In genomic region chr5:139517683-139518564, GRCh38 we compare ENCODE assay signal across 8 cellular contexts. TPM values are rescaled to one million over a fixed set of nuclear protein-coding genes. Genes with fewer than 3 reads are reported as not detected.
DNase-seq lines count a peak whose midpoint lies in the region; ATAC-seq and TF ChIP-seq lines count a peak whose summit lies in the region.

No MANE protein-coding gene starts in this region.

- H4K20me1 ChIP-seq in PC-3 (ENCODE audit: low read length) (no peaks in the 10 kb centered on the region), fibroblast of lung (ENCODE audit: control insufficient read depth, extremely low read depth, insufficient read depth, low read length) (no peaks in the 10 kb centered on the region)

- H3K36me3 Mint-ChIP-seq in activated T-cell treated with anti-CD3 and anti-CD28 coated beads, Interleukin-2, amount 50 U/mL, for 72 hours (ENCODE audit: insufficient read depth in 2 of 2): no peaks in the 10 kb centered on the region
- H3K36me3 Mint-ChIP-seq in naive thymus-derived CD8-positive, alpha-beta T cell: no peaks in the 10 kb centered on the region

- BruUV-seq in PC-3 (replicated peaks; lab: Mats Ljungman, UMichigan): TSS peak; percentile 96

- no peaks in the 10 kb centered on the region for H3K27me3 Mint-ChIP-seq in activated T-cell treated with anti-CD3 and anti-CD28 coated beads, Interleukin-2, amount 50 U/mL, for 72 hours (ENCODE audit: low read depth)
- peaks cover 0 to 1% (median 0%) of the 10 kb centered on the region in 5 donors for H3K27me3 Mint-ChIP-seq in naive thymus-derived CD8-positive, alpha-beta T cell

- H3K27ac ChIP-seq in PC-3 (ENCODE audit: low read length): no peak overlapping the region
- peak overlapping the region; percentile 63 for H3K27ac ChIP-seq in fibroblast of lung (ENCODE audit: insufficient read depth, low read length)

- ATAC-seq in GM21381 (IDR thresholded peaks at IDR 0.05; ENCODE audit: unreplicated experiment) (peak; percentile 84), PC-3 (peak; percentile 84)
- ATAC-seq in activated T-cell treated with anti-CD3 and anti-CD28 coated beads, Interleukin-2, amount 50 U/mL, for 72 hours (replicated peaks in 1 of 2): peak; percentile 90 to 92
- peak; percentile 94 for ATAC-seq in naive thymus-derived CD8-positive, alpha-beta T cell

- H3K4me2 ChIP-seq in PC-3 (ENCODE audit: low read length) (peak overlapping the region; percentile 100), fibroblast of lung (ENCODE audit: extremely low read depth, insufficient read depth, low read length) (peak overlapping the region; percentile 91)

- TF ChIP-seq CTCF in PC-3 (conservative IDR thresholded peaks at IDR 0.05; ENCODE audit: low read depth, low read length): peak; percentile 92
- TF ChIP-seq CTCF in fibroblast of lung (conservative IDR thresholded peaks at IDR 0.05 in 1 of 2, IDR thresholded peaks at IDR 0.05 in 1 of 2; ENCODE audit: low read depth in 1 of 2, low read length in 2 of 2): peak; percentile 70 to 80

- peak overlapping the region; percentile 85 for H3K9ac ChIP-seq in PC-3 (ENCODE audit: low read length)
- H3K9ac ChIP-seq in fibroblast of lung (ENCODE audit: insufficient read depth, low read length): peak overlapping the region; percentile 73

- H3K36me3 ChIP-seq in PC-3 (ENCODE audit: low read depth, low read length) (no peaks in the 10 kb centered on the region), fibroblast of lung (ENCODE audit: control insufficient read depth, insufficient read depth, low read length) (no peaks in the 10 kb centered on the region)

- POLR2A ChIA-PET in PC-3 (lab: Charles Lee; ENCODE audit: unreplicated experiment): no interaction called here
- POLR2A ChIA-PET in naive thymus-derived CD8-positive, alpha-beta T cell (lab: Charles Lee): interaction anchor here (0.6 to 1.9 kb wide), 8 partner anchors 36 to 157 kb away, joined by 3 to 8 read pairs (median 4); partner anchors contain the start of genes STING1 and UBE2D2

- H3K9me3 ChIP-seq in PC-3 (ENCODE audit: low read length) (no peaks in the 10 kb centered on the region), fibroblast of lung (ENCODE audit: control insufficient read depth, insufficient read depth, low read depth, low read length) (no peaks in the 10 kb centered on the region)

- CTCF ChIA-PET in PC-3 (lab: Charles Lee): no interaction called here

- H2AFZ ChIP-seq in PC-3 (ENCODE audit: low read length) (peak overlapping the region; percentile 100), fibroblast of lung (ENCODE audit: low read length) (peak overlapping the region; percentile 100)

- H3K79me2 ChIP-seq in PC-3 (ENCODE audit: low read length) (no peaks in the 10 kb centered on the region), fibroblast of lung (ENCODE audit: control insufficient read depth, insufficient read depth, low read length) (no peaks in the 10 kb centered on the region)

- intact Hi-C loops in PC-3 (cut with micrococcal nuclease): loop anchor here (2.0 kb wide), 1 partner anchor 173 kb away; no protein-coding TSS in a partner anchor

- H3K27me3 ChIP-seq in PC-3 (ENCODE audit: low read length): no peaks in the 10 kb centered on the region
- no peaks in the 10 kb centered on the region for H3K27me3 ChIP-seq in fibroblast of lung (ENCODE audit: control insufficient read depth, insufficient read depth, low read length)

- peak overlapping the region; percentile 69 for H3K27ac Mint-ChIP-seq in activated T-cell treated with anti-CD3 and anti-CD28 coated beads, Interleukin-2, amount 50 U/mL, for 72 hours
- H3K27ac Mint-ChIP-seq in naive thymus-derived CD8-positive, alpha-beta T cell: peak overlapping the region; percentile 85 to 98 (median 95)

- H3F3A ChIP-seq in PC-3 (ENCODE audit: low read length, unreplicated experiment): no peaks in the 10 kb centered on the region

- H3K4me3 Mint-ChIP-seq in activated T-cell treated with anti-CD3 and anti-CD28 coated beads, Interleukin-2, amount 50 U/mL, for 72 hours: peak overlapping the region; percentile 87 to 90
- H3K4me3 Mint-ChIP-seq in naive thymus-derived CD8-positive, alpha-beta T cell: peak overlapping the region; percentile 85 to 96 (median 89)

- H3K4me1 ChIP-seq in PC-3 (ENCODE audit: insufficient read depth, low read length): peaks cover 11% of the 10 kb centered on the region
- H3K4me1 ChIP-seq in fibroblast of lung (ENCODE audit: control insufficient read depth, extremely low read depth, insufficient read depth, low read length): peaks cover 3% of the 10 kb centered on the region

- H3K4me1 Mint-ChIP-seq in activated T-cell treated with anti-CD3 and anti-CD28 coated beads, Interleukin-2, amount 50 U/mL, for 72 hours (ENCODE audit: low read depth): peaks cover 42% of the 10 kb centered on the region
- H3K4me1 Mint-ChIP-seq in naive thymus-derived CD8-positive, alpha-beta T cell: peaks cover 12 to 32% (median 23%) of the 10 kb centered on the region in 4 donors

- DNase-seq in DMS114 treated with DMSO at 0.1 percent for 48 hours (lab: John Stamatoyannopoulos, UW; ENCODE audit: unreplicated experiment): peak; percentile 78
- peak in 74 of 76 experiments; percentile 18 to 93 (median 82) for DNase-seq in HUDEP-2 (lab: John Stamatoyannopoulos, UW; ENCODE audit: unreplicated experiment in 76 of 76)
- peak; percentile 94 for DNase-seq in PC-3
- DNase-seq in activated T-cell treated with anti-CD3 and anti-CD28 coated beads, Interleukin-2, amount 50 U/mL, for 72 hours: peak; percentile 89 to 97
- peak; percentile 76 to 81 for DNase-seq in fibroblast of lung (ENCODE audit: low read depth in 2 of 2)
- peak; percentile 73 to 93 (median 89) for DNase-seq in naive thymus-derived CD8-positive, alpha-beta T cell
- DNase-seq in stimulated activated naive CD4-positive, alpha-beta T cell (lab: John Stamatoyannopoulos, UW): peak; percentile 73 to 92 (median 81)

- no peaks in the 10 kb centered on the region for H3K9me2 ChIP-seq in PC-3 (replicated peaks; ENCODE audit: low read length)

- H3K9me3 Mint-ChIP-seq in activated T-cell treated with anti-CD3 and anti-CD28 coated beads, Interleukin-2, amount 50 U/mL, for 72 hours: no peaks in the 10 kb centered on the region
- H3K9me3 Mint-ChIP-seq in naive thymus-derived CD8-positive, alpha-beta T cell: no peaks in the 10 kb centered on the region

- H3K4me3 ChIP-seq in PC-3 (ENCODE audit: low read length): peak overlapping the region; percentile 77
- peak overlapping the region; percentile 46 to 64 (median 60) for H3K4me3 ChIP-seq in fibroblast of lung (replicated peaks in 1 of 4; ENCODE audit: control extremely low read depth in 1 of 4, insufficient read depth in 1 of 4, low read depth in 3 of 4, low read length in 4 of 4)

RNA-seq across cellular contexts. Expression of gene STING1, which starts 35.4 kb away (rescaled TPM):
- total RNA-seq in PC-3 (2014; rRNA removed) (6.5 and 12.6 TPM in 2 replicates), fibroblast of lung (35.7 and 70.2 TPM in 2 replicates)
- total RNA-seq in activated T-cell treated with anti-CD3 and anti-CD28 coated beads, Interleukin-2, amount 50 U/mL, for 72 hours: 100 to 1,000 TPM in 1 of 2 donors, 10 to 100 TPM in 1; 98.6 to 230 TPM
- 70.9 and 78.4 TPM in 2 replicates for polyA plus RNA-seq in fibroblast of lung
- 83.7 and 94.0 TPM in 2 replicates for polyA plus RNA-seq in fibroblast of lung (2012)
- 126 and 151 TPM in 2 replicates for polyA minus RNA-seq in fibroblast of lung (ENCODE audit: low replicate concordance)
- 10 to 100 TPM; 65.3 to 68.1 TPM for total RNA-seq in naive thymus-derived CD8-positive, alpha-beta T cell
- polyA plus RNA-seq in naive thymus-derived CD8-positive, alpha-beta T cell: 10 to 100 TPM; 40.6 to 87.3 (median 45.1) TPM

RNA-seq across cellular contexts. Expression of gene UBE2D2, which starts 43.2 kb away (rescaled TPM):
- 98.7 and 104 TPM in 2 replicates for total RNA-seq in PC-3 (2014; rRNA removed)
- 100 to 1,000 TPM; 315 to 342 TPM for total RNA-seq in activated T-cell treated with anti-CD3 and anti-CD28 coated beads, Interleukin-2, amount 50 U/mL, for 72 hours
- total RNA-seq in fibroblast of lung: 49.1 and 62.9 TPM in 2 replicates
- 52.9 and 56.5 TPM in 2 replicates for polyA plus RNA-seq in fibroblast of lung
- polyA plus RNA-seq in fibroblast of lung (2012): 149 and 167 TPM in 2 replicates
- 7.2 and 10.6 TPM in 2 replicates for polyA minus RNA-seq in fibroblast of lung (ENCODE audit: low replicate concordance)
- total RNA-seq in naive thymus-derived CD8-positive, alpha-beta T cell: 100 to 1,000 TPM; 223 to 236 TPM
- polyA plus RNA-seq in naive thymus-derived CD8-positive, alpha-beta T cell: 100 to 1,000 TPM; 356 to 403 (median 359) TPM

RNA-seq across cellular contexts. Expression of gene SMIM33, which starts 47.1 kb away (rescaled TPM):
- total RNA-seq in PC-3 (2014; rRNA removed): not detected in 2 replicates
- total RNA-seq in activated T-cell treated with anti-CD3 and anti-CD28 coated beads, Interleukin-2, amount 50 U/mL, for 72 hours: under 1 TPM; 0.22 to 0.35 TPM
- not detected in 2 replicates for total RNA-seq in fibroblast of lung
- polyA plus RNA-seq in fibroblast of lung: not detected in 2 replicates
- polyA plus RNA-seq in fibroblast of lung (2012): not detected in 2 replicates
- not detected in 2 replicates for polyA minus RNA-seq in fibroblast of lung (ENCODE audit: low replicate concordance)
- total RNA-seq in naive thymus-derived CD8-positive, alpha-beta T cell: under 1 TPM in 1 of 2 experiments, not detected in 1; 0.13 TPM
- under 1 TPM; 0.17 to 0.43 (median 0.30) TPM for polyA plus RNA-seq in naive thymus-derived CD8-positive, alpha-beta T cell

RNA-seq across cellular contexts. Expression of gene ECSCR, which starts 55.4 kb away (rescaled TPM):
- total RNA-seq in PC-3 (2014; rRNA removed): 0.36 TPM in 1 of 2 replicates, not detected in the other
- 1 to 10 TPM; 1.2 to 1.4 TPM for total RNA-seq in activated T-cell treated with anti-CD3 and anti-CD28 coated beads, Interleukin-2, amount 50 U/mL, for 72 hours
- total RNA-seq in fibroblast of lung: not detected in 2 replicates
- polyA plus RNA-seq in fibroblast of lung: 0.18 and 0.24 TPM in 2 replicates
- polyA plus RNA-seq in fibroblast of lung (2012): 0.13 TPM in 1 of 2 replicates, not detected in the other
- polyA minus RNA-seq in fibroblast of lung (ENCODE audit: low replicate concordance): not detected in 2 replicates
- total RNA-seq in naive thymus-derived CD8-positive, alpha-beta T cell: not detected
- under 1 TPM in 1 of 3 donors, not detected in 2; 0.36 TPM for polyA plus RNA-seq in naive thymus-derived CD8-positive, alpha-beta T cell
